In the genomic region with DNA sequence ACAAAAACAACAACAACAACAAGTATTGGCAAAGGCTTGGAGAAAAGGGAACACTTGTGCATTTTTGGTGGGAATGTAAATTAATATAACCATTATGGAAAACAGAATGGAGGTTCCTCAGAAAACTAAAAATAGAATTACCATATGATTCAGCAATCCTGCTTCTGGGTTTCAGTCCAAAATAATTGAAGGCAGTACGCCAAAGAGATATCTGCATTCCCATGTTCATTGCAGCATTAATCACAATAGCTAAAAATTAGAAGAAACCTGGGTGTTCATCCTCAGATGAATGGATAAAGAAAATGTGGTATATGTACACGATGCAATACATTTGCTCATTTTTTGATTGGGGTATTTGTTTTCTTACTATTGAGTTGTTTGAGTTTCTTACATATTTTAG, we compare ENCODE assay signal across 16 cellular contexts.
"Had no signal": no experiment of that assay in that cellular context is flagged by ENCODE, and none has a peak within 500 bp of the region (broad histone marks: within the 10 kb centered on the region; RNA-seq: fewer than 3 reads in every experiment).

No MANE protein-coding gene starts in this region.

- H3K27me3 ChIP-seq: body of pancreas, left lung, thyroid gland had no signal

- H3K4me3 ChIP-seq: body of pancreas, left lung, thyroid gland had no signal

- H3K4me1 ChIP-seq: body of pancreas, left lung, thyroid gland had no signal

- DNase-seq: activated CD4-positive, alpha-beta T cell treated with anti-CD3 and anti-CD28 coated beads, Interleukin-2, amount 50 U/mL, for 4 hours; activated gamma-delta T cell; activated T-cell treated with anti-CD3 and anti-CD28 coated beads, Interleukin-2, amount 50 U/mL, for 72 hours; body of pancreas; central memory CD4-positive, alpha-beta T cell; cortex of kidney; foreskin melanocyte; kidney; left lung; retina; stimulated activated CD4-positive, alpha-beta T cell treated with anti-CD3 and anti-CD28 coated beads, Interleukin-12 subunit alpha, Interleukin-12 subunit beta, amount 100 ng/mL, for 4 hours; stimulated activated CD4-positive, alpha-beta T cell treated with anti-CD3 and anti-CD28 coated beads, Interleukin-1b, Interleukin-23, amount 100 ng/mL, for 48 hours; stimulated activated CD8-positive, alpha-beta memory T cell treated with anti-CD3 and anti-CD28 coated beads, Interleukin-4, amount 100 ng/mL, for 48 hours; stimulated activated naive CD4-positive, alpha-beta T cell; thyroid gland; WERI-Rb-1 had no signal

- H3K9me3 ChIP-seq: body of pancreas, left lung, thyroid gland had no signal

- H3K36me3 ChIP-seq: left lung, thyroid gland, WERI-Rb-1 had no signal

- H3K27ac ChIP-seq: body of pancreas, left lung, thyroid gland, WERI-Rb-1 had no signal
